In genomic region chr2:1208522-1208921, GRCh38 we compare ENCODE assay signal across 25 cellular contexts.
"Had no signal": no experiment of that assay in that cellular context is flagged by ENCODE, and none has a peak within 500 bp of the region (broad histone marks: within the 10 kb centered on the region; RNA-seq: fewer than 3 reads in every experiment).

No MANE protein-coding gene starts in this region.

- H3K4me3 ChIP-seq: MG63, SJSA1, SK-N-MC had no signal

- FAIRE-seq: HTR-8/SVneo, RCC 7860 had no signal

- H3K9me3 ChIP-seq: MG63 had no signal

- H3K27me3 ChIP-seq: MG63, SJSA1 had no signal

- H3K36me3 ChIP-seq: MG63 had no signal

- H3K27ac ChIP-seq: HL-60, SK-N-MC had no signal

- DNase-seq: Karpas-422, KG1, MG63, NCI-H1092, NCI-H1105 treated with DMSO at 0.1 percent for 48 hours, NCI-H1417 treated with DMSO at 0.1 percent for 48 hours, NCI-H146, NCI-H1694 treated with DMSO at 0.1 percent for 48 hours, NCI-H1930, NCI-H2081 treated with DMSO at 0.1 percent for 48 hours, NCI-H2171, NCI-H226, NCI-H446, NCI-H510A, NCI-H524 treated with DMSO at 0.1 percent for 48 hours, NCI-H69, NCI-H774, Right ventricle myocardium superior, RPMI8226, SIG-M5 had no signal
